8 cellular contexts compared by ENCODE assay signal in the genomic region with DNA sequence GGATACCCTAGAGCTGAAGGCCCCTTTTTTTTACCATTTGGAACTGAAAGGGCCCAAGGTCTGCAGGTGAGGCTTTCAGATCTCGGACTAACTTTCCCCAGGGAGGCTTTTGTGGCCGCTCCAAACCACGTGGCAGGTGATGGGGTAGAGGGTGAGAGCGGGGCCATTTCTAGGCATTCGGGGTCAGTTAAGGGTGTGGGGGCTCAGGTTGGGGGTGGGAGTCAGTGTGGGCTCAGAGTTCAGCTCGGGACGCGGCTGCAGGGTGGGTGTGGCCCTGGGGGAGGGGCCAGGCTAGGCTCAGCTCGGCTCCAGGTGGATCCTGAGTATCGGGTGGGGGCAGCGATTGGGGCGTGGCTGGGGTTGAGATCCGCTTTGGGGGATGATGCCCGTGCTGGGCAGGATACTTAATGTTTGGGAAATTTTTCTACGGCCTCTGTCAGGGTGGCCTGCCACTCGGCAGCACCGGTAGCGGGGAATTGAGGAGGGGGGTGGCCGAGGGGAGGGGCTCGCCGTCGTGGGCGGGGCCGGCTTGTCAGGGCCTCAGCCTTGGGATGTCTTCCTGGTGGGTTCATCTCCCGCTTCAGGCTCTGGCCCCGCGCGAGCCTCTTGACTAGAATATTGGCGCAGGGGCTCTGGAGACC. TPM values are rescaled to one million over a fixed set of nuclear protein-coding genes. Genes with fewer than 3 reads are reported as not detected.
DNase-seq lines count a peak whose midpoint lies in the region; ATAC-seq and TF ChIP-seq lines count a peak whose summit lies in the region.

No MANE protein-coding gene starts in this region.

- H3K4me3 ChIP-seq in OCI-LY7 (ENCODE audit: low read depth, low read length, poor library complexity, severe bottlenecking): peak overlapping the region; percentile 81

- H3K4me2 ChIP-seq in OCI-LY7 (ENCODE audit: low read length): peak overlapping the region; percentile 89

- ATAC-seq in HG03460 (IDR thresholded peaks at IDR 0.05; ENCODE audit: unreplicated experiment): no peak

- intact Hi-C loops in OCI-LY7 (cut with micrococcal nuclease; ENCODE audit: unreplicated experiment): loop anchor here (1.0 to 5.0 kb wide), 3 partner anchors 18 to 158 kb away; no protein-coding TSS in a partner anchor

- no TSS peak for BruUV-seq in OCI-LY7 (replicated peaks; lab: Mats Ljungman, UMichigan)

- peaks cover 3% of the 10 kb centered on the region for H3K27me3 Mint-ChIP-seq in nephron (ENCODE audit: low read depth)

- H2AFZ ChIP-seq in OCI-LY7 (ENCODE audit: low read length): no peak overlapping the region

- H3K27ac ChIP-seq in OCI-LY7 (ENCODE audit: low read depth, low read length, poor library complexity, severe bottlenecking): peak overlapping the region; percentile 94

- CTCF ChIA-PET in OCI-LY7 (lab: Charles Lee; ENCODE audit: unreplicated experiment): no interaction called here

- H3K4me3 Mint-ChIP-seq in nephron: peak overlapping the region; percentile 89 to 95 (median 93)

- no peaks in the 10 kb centered on the region for H3K36me3 Mint-ChIP-seq in nephron (ENCODE audit: low read depth)

- H3K4me1 Mint-ChIP-seq in nephron: peaks cover 45% of the 10 kb centered on the region

- DNase-seq in DMS 273 (lab: John Stamatoyannopoulos, UW; ENCODE audit: unreplicated experiment): peak; percentile 37
- no peak for DNase-seq in DMS 273 treated with DMSO at 0.1 percent for 48 hours (lab: John Stamatoyannopoulos, UW)
- DNase-seq in OCI-LY7 (ENCODE audit: low spot score): peak; percentile 85
- peak; percentile 27 for DNase-seq in effector CD8-positive, alpha-beta T cell (lab: John Stamatoyannopoulos, UW)
- DNase-seq in NOMO-1 treated with dmso at 0.1 percent for 144 hours (lab: John Stamatoyannopoulos, UW; ENCODE audit: unreplicated experiment): no peak
- DNase-seq in NCI-H1048 (lab: John Stamatoyannopoulos, UW): no peak

- peaks cover 62% of the 10 kb centered on the region for H3K4me1 ChIP-seq in OCI-LY7 (ENCODE audit: insufficient read depth, low read length, poor library complexity, severe bottlenecking)

- H3K9me2 ChIP-seq in OCI-LY7 (ENCODE audit: insufficient read depth, low read length): no peaks in the 10 kb centered on the region

- H3K27ac Mint-ChIP-seq in nephron: peak overlapping the region; percentile 44 to 78 (median 68)

- no peaks in the 10 kb centered on the region for H3K9me3 Mint-ChIP-seq in nephron

- peaks cover 25% of the 10 kb centered on the region for H3K36me3 ChIP-seq in OCI-LY7 (ENCODE audit: insufficient read depth, low read length)

- POLR2A ChIA-PET in OCI-LY7 (lab: Charles Lee): interaction anchor here (0.7 to 1.1 kb wide), 10 partner anchors 12 to 546 kb away, joined by 3 to 5 read pairs (median 3); no protein-coding TSS in a partner anchor

- peaks cover 74% of the 10 kb centered on the region for H3K79me2 ChIP-seq in OCI-LY7 (ENCODE audit: insufficient read depth, low read depth, low read length)

- peaks cover 30% of the 10 kb centered on the region; the same call in 1 of the 2 replicates for H4K20me1 ChIP-seq in OCI-LY7 (ENCODE audit: insufficient read depth, low read length)

- H3K9me3 ChIP-seq in OCI-LY7 (ENCODE audit: low read length): no peaks in the 10 kb centered on the region

- TF ChIP-seq CTCF in OCI-LY7 (conservative IDR thresholded peaks at IDR 0.05; ENCODE audit: low read length) (no peak), nephron (IDR thresholded peaks at IDR 0.05; ENCODE audit: unreplicated experiment in 3 of 3) (no peak)

RNA-seq across cellular contexts. Expression of gene KLF13, which starts 2.5 kb away (rescaled TPM):
- 62.0 and 64.6 TPM in 2 replicates for total RNA-seq in OCI-LY7 (2014; rRNA removed; shearing (Covaris generic))
- 62.6 and 63.2 TPM in 2 replicates for total RNA-seq in OCI-LY7 (2022)

Comparison
In these comparisons a context has a peak if more than half of its experiments do, and no peak if none do; other contexts are left out.
1. DNase-seq: peak in DMS 273 (single experiment), OCI-LY7 (single experiment) and effector CD8-positive, alpha-beta T cell (single experiment); none in DMS 273 treated with DMSO at 0.1 percent for 48 hours (single experiment), NOMO-1 treated with dmso at 0.1 percent for 144 hours (single experiment) and NCI-H1048 (single experiment).